In the genomic region with DNA sequence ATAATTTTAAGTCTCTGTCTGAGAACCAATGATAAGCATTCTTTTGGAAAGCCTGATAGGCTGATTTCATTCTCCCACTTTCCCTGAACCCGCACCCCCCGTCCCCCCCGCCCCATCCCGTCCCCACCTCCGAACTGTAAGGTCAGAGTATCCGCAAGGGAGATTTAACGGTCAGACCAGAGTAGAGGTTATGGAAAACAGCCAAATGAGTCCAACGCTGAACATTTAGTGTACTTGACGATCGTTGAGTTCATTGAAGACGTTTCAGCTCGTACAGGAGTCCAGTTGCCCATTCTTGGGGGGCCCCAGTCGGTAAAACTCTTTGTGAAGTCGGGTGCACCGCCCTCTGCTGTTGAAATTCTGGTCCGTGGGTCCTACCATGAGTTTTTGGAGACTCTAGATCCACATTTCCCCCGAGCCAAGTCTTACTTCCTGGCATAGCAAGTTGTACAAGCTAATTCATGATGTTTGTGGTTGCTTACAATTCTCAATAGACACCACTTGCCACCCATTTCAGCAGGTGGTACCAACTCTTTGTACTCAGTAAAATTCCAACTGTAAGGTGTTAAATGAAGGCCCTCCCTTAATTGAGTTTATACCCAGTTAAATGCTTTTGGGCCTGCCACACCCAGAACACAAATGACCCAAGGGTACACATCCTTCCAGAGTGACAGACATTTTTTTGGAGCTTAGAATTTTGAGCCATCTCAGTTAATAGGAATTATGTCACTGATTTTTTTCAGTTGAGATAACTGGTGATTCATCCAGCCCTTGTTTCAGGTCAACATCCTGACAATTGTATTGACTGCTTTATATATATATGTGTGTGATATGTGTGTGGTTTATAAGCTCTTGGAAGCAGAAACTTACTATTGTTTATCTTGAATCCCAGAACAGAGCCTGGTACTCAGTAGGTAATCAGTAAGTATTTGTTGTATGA, we compare ENCODE assay signal across 8 cellular contexts. TPM values are rescaled to one million over a fixed set of nuclear protein-coding genes. Genes with fewer than 3 reads are reported as not detected.
DNase-seq lines count a peak whose midpoint lies in the region; ATAC-seq, FAIRE-seq and TF ChIP-seq lines count a peak whose summit lies in the region.

No MANE protein-coding gene starts in this region.

- intact Hi-C loops in PC-3 (cut with micrococcal nuclease) = loop anchor here (1.0 to 5.0 kb wide), 6 partner anchors 50 to 300 kb away; partner anchors contain the start of gene KIF11

- WGBS in upper lobe of left lung, 2 donors = 1% methylated on average over 9 to 17 of the region's 17 CpGs

- FAIRE-seq in H54 (lab: Jason Lieb, UNC) = peak; percentile 66

- TF ChIP-seq RAD21 in neural cell (conservative IDR thresholded peaks at IDR 0.05) = peak; percentile 44

- H3K9me2 ChIP-seq in PC-3 (replicated peaks; ENCODE audit: low read length) = no peaks in the 10 kb centered on the region
- no peaks in the 10 kb centered on the region for H3K9me2 ChIP-seq in neural cell (ENCODE audit: insufficient read depth, low read length)

- H3K27ac ChIP-seq in BLaER1 treated with 17β-estradiol and CSF1 and Interleukin-3, amounts not matched to agents 10 nM and 100 nM = peak overlapping the region; percentile 85 to 99 (median 97); a peak in 19 of 22 replicates
- H3K27ac ChIP-seq in PC-3 (ENCODE audit: low read length) (peak overlapping the region; percentile 58), foreskin keratinocyte (peak overlapping the region; percentile 14), neural cell (ENCODE audit: low read length) (no peak overlapping the region), upper lobe of left lung (peak overlapping the region; percentile 91 to 99 (median 96))

- peaks cover 20 to 47% (median 38%) of the 10 kb centered on the region in 11 experiments for H3K36me3 ChIP-seq in BLaER1 treated with 17β-estradiol and CSF1 and Interleukin-3, amounts not matched to agents 10 nM and 100 nM
- peaks cover 8% of the 10 kb centered on the region; the same call in 1 of the 2 replicates for H3K36me3 ChIP-seq in PC-3 (ENCODE audit: low read depth, low read length)
- H3K36me3 ChIP-seq in neural cell (ENCODE audit: insufficient read depth, low read length) = no peaks in the 10 kb centered on the region
- peaks cover 0 to 6% (median 0%) of the 10 kb centered on the region in 4 donors for H3K36me3 ChIP-seq in upper lobe of left lung

- no peaks in the 10 kb centered on the region for H3F3A ChIP-seq in PC-3 (ENCODE audit: low read length, unreplicated experiment)
- H3F3A ChIP-seq in neural cell (ENCODE audit: insufficient read depth, low read length, poor library complexity, severe bottlenecking) = no peaks in the 10 kb centered on the region

- peaks cover 0 to 3% (median 0%) of the 10 kb centered on the region in 11 experiments; a peak in 1 of 22 replicates for H3K27me3 ChIP-seq in BLaER1 treated with 17β-estradiol and CSF1 and Interleukin-3, amounts not matched to agents 10 nM and 100 nM
- no peaks in the 10 kb centered on the region for H3K27me3 ChIP-seq in PC-3 (ENCODE audit: low read length)
- no peaks in the 10 kb centered on the region for H3K27me3 ChIP-seq in foreskin keratinocyte
- no peaks in the 10 kb centered on the region for H3K27me3 ChIP-seq in neural cell (ENCODE audit: insufficient read depth, low read depth, low read length)
- H3K27me3 ChIP-seq in upper lobe of left lung = no peaks in the 10 kb centered on the region

- H3K9me3 ChIP-seq in BLaER1 treated with 17β-estradiol and CSF1 and Interleukin-3, amounts not matched to agents 10 nM and 100 nM (replicated peaks in 1 of 11) = no peaks in the 10 kb centered on the region
- no peaks in the 10 kb centered on the region for H3K9me3 ChIP-seq in PC-3 (ENCODE audit: low read length)
- no peaks in the 10 kb centered on the region for H3K9me3 ChIP-seq in neural cell (ENCODE audit: low read length)
- H3K9me3 ChIP-seq in upper lobe of left lung = no peaks in the 10 kb centered on the region

- POLR2A ChIA-PET in PC-3 (lab: Charles Lee; ENCODE audit: unreplicated experiment) = interaction anchor here (0.7 kb wide), 1 partner anchor 223 kb away, joined by 3 read pairs; no protein-coding TSS in a partner anchor

- H3K79me2 ChIP-seq in PC-3 (ENCODE audit: low read length) (peaks cover 58% of the 10 kb centered on the region), neural cell (replicated peaks; ENCODE audit: insufficient read depth, low read length) (peaks cover 63% of the 10 kb centered on the region)

- peak overlapping the region; percentile 61 to 90 (median 82) for H3K4me2 ChIP-seq in BLaER1 treated with 17β-estradiol and CSF1 and Interleukin-3, amounts not matched to agents 10 nM and 100 nM
- H3K4me2 ChIP-seq in PC-3 (ENCODE audit: low read length) (peak overlapping the region; percentile 87), neural cell (ENCODE audit: low read length) (peak overlapping the region; percentile 72)

- BruUV-seq in PC-3 (replicated peaks; lab: Mats Ljungman, UMichigan) = TSS peak; percentile 41

- peak overlapping the region; percentile 87 to 99 (median 99) for H3K9ac ChIP-seq in BLaER1 treated with 17β-estradiol and CSF1 and Interleukin-3, amounts not matched to agents 10 nM and 100 nM
- H3K9ac ChIP-seq in PC-3 (ENCODE audit: low read length) (peak overlapping the region; percentile 94; the same call in 1 of the 2 replicates), neural cell (ENCODE audit: low read length) (peak overlapping the region; percentile 98)

- TF ChIP-seq EP300 in neural cell (conservative IDR thresholded peaks at IDR 0.05; ENCODE audit: poor library complexity, severe bottlenecking) (no peak), upper lobe of left lung (IDR thresholded peaks at IDR 0.05) (no peak)

- H2AFZ ChIP-seq in PC-3 (ENCODE audit: low read length) = no peak overlapping the region
- H2AFZ ChIP-seq in neural cell (ENCODE audit: low read depth, low read length) = no peak overlapping the region

- TF ChIP-seq CTCF in PC-3 (conservative IDR thresholded peaks at IDR 0.05; ENCODE audit: low read depth, low read length) = peak; percentile 65
- TF ChIP-seq CTCF in foreskin keratinocyte (conservative IDR thresholded peaks at IDR 0.05) = peak; percentile 70
- TF ChIP-seq CTCF in neural cell (IDR thresholded peaks at IDR 0.05; ENCODE audit: poor library complexity, severe bottlenecking) = peak; percentile 59
- peak in 5 of 6 experiments; percentile 14 to 51 (median 44) for TF ChIP-seq CTCF in upper lobe of left lung (IDR thresholded peaks at IDR 0.05)

- CTCF ChIA-PET in PC-3 (lab: Charles Lee) = interaction anchor here (0.5 to 3.5 kb wide), 3 partner anchors 53 to 204 kb away, joined by 3 to 20 read pairs (median 3); no protein-coding TSS in a partner anchor

- peak overlapping the region; percentile 73 to 100 (median 99) for H3K4me3 ChIP-seq in BLaER1 treated with 17β-estradiol and CSF1 and Interleukin-3, amounts not matched to agents 10 nM and 100 nM
- H3K4me3 ChIP-seq in PC-3 (ENCODE audit: low read length) (peak overlapping the region; percentile 85), neural cell (ENCODE audit: low read length) (peak overlapping the region; percentile 93), upper lobe of left lung (peak overlapping the region; percentile 63 to 99 (median 90))

- H4K20me1 ChIP-seq in BLaER1 treated with 17β-estradiol and CSF1 and Interleukin-3, amounts not matched to agents 10 nM and 100 nM = peaks cover 50 to 58% (median 52%) of the 10 kb centered on the region in 11 experiments
- peaks cover 5% of the 10 kb centered on the region for H4K20me1 ChIP-seq in PC-3 (ENCODE audit: low read length)
- H4K20me1 ChIP-seq in neural cell (ENCODE audit: insufficient read depth) = no peaks in the 10 kb centered on the region

- TF ChIP-seq POLR2A in H54 (IDR thresholded peaks at IDR 0.05; ENCODE audit: low read depth, low read length) = no peak
- TF ChIP-seq POLR2A in upper lobe of left lung (IDR thresholded peaks at IDR 0.05) = no peak

- H3K4me1 ChIP-seq in BLaER1 treated with 17β-estradiol and CSF1 and Interleukin-3, amounts not matched to agents 10 nM and 100 nM = peaks cover 28 to 61% (median 37%) of the 10 kb centered on the region in 10 experiments
- 0 out of 2 replicates have a peak, but pooled peaks cover 6% of the 10 kb centered on the region for H3K4me1 ChIP-seq in PC-3 (ENCODE audit: insufficient read depth, low read length)
- no peaks in the 10 kb centered on the region for H3K4me1 ChIP-seq in foreskin keratinocyte
- H3K4me1 ChIP-seq in upper lobe of left lung = peaks cover 8 to 26% (median 17%) of the 10 kb centered on the region in 4 donors

- DNase-seq in H54 (ENCODE audit: insufficient read length, low spot score) (peak; percentile 35), PC-3 (peak; percentile 64), foreskin keratinocyte (peak; percentile 30 to 58), upper lobe of left lung (peak in 1 of 2 donors; percentile 71)
- DNase-seq in activated T-helper 9 cell treated with anti-CD3 and anti-CD28 coated beads, Interleukin-2, amount 50 U/mL, for 16 hours (ENCODE audit: low read depth) = peak; percentile 6

- 0 out of 2 replicates have a peak, but pooled peaks have one; percentile 4 for ATAC-seq in PC-3
- ATAC-seq in foreskin keratinocyte = no peak
- peak in 1 of 2 donors; percentile 38 for ATAC-seq in upper lobe of left lung (ENCODE audit: low FRiP score in 2 of 2)
- ATAC-seq in GM18870 (IDR thresholded peaks at IDR 0.05; ENCODE audit: unreplicated experiment) = no peak

TF ChIP-seq in neural cell, 6 proteins besides CTCF, POLR2A, EP300 and RAD21:
- TF ChIP-seq POLR2AphosphoS5 (IDR thresholded peaks at IDR 0.05) (no peak), SMC3 (conservative IDR thresholded peaks at IDR 0.05; ENCODE audit: poor library complexity) (peak; percentile 59), TAF1 (IDR thresholded peaks at IDR 0.05; ENCODE audit: low read depth) (no peak), MXI1 (conservative IDR thresholded peaks at IDR 0.05; ENCODE audit: poor library complexity, severe bottlenecking) (no peak)
TF ChIP-seq in neural cell: peak in this region for 1.

RNA-seq across cellular contexts. Expression of gene MARCHF5, which starts 1.2 kb away (rescaled TPM):
- total RNA-seq in PC-3 (2014; rRNA removed) (6.7 and 7.4 TPM in 2 replicates), foreskin keratinocyte (25.6 and 31.5 TPM in 2 replicates), upper lobe of left lung (10 to 100 TPM in 5 of 6 donors, 1 to 10 TPM in 1; 8.4 to 56.5 (median 22.6) TPM)
- polyA plus RNA-seq in foreskin keratinocyte (24.6 and 28.2 TPM in 2 replicates), neural cell (65.5 and 67.7 TPM in 2 replicates)
- polyA minus RNA-seq in neural cell = 37.5 and 53.8 TPM in 2 replicates

RNA-seq across cellular contexts. Expression of gene CPEB3, which starts 1.3 kb away (rescaled TPM):
- 0.80 and 1.3 TPM in 2 replicates for total RNA-seq in PC-3 (2014; rRNA removed)
- 0.54 and 0.63 TPM in 2 replicates for total RNA-seq in foreskin keratinocyte
- polyA plus RNA-seq in foreskin keratinocyte = 0.09 and 0.12 TPM in 2 replicates
- 17.9 and 20.0 TPM in 2 replicates for polyA plus RNA-seq in neural cell
- 53.1 and 64.1 TPM in 2 replicates for polyA minus RNA-seq in neural cell
- 10 to 100 TPM in 2 of 6 donors, 1 to 10 TPM in 4; 5.2 to 12.6 (median 7.2) TPM for total RNA-seq in upper lobe of left lung
